ENCODE assay signal across 1 cellular context in genomic region chr17:47076171-47076570, GRCh38.
TF ChIP-seq lines count a peak whose summit lies in the region.

No MANE protein-coding gene starts in this region.

TF ChIP-seq in IMR-90, 13 proteins besides CTCF, POLR2A, EP300 and RAD21 (continued from another document):
- no peak for TF ChIP-seq MXI1 (IDR thresholded peaks at IDR 0.05; ENCODE audit: borderline replicate concordance, low read depth, low read length)
- no peak for TF ChIP-seq MAFK (IDR thresholded peaks at IDR 0.05; ENCODE audit: low read depth, low read length)
- no peak for TF ChIP-seq RFX5 (IDR thresholded peaks at IDR 0.05; ENCODE audit: low read depth, low read length)
- TF ChIP-seq FOS (IDR thresholded peaks at IDR 0.05; ENCODE audit: low read depth, low read length): no peak
- no peak for TF ChIP-seq BHLHE40 (IDR thresholded peaks at IDR 0.05; ENCODE audit: low read depth, low read length)
